ENCODE assay signal across 1 cellular context in genomic region chr2:235715601-235716000, GRCh38.
TF ChIP-seq lines count a peak whose summit lies in the region.

No MANE protein-coding gene starts in this region.

TF ChIP-seq in H1, 55 proteins besides CTCF, POLR2A, EP300 and RAD21:
- TF ChIP-seq CREB1 (IDR thresholded peaks at IDR 0.05) (no peak), NANOG (IDR thresholded peaks at IDR 0.05; ENCODE audit: insufficient read depth, low read depth, low read length, poor library complexity, severe bottlenecking) (no peak), YY1 (IDR thresholded peaks at IDR 0.05; ENCODE audit: low read depth, low read length) (no peak), POU5F1 (IDR thresholded peaks at IDR 0.05; ENCODE audit: low read depth, low read length) (no peak)
